Comparison of ENCODE assay signal across 26 cellular contexts in genomic region chr4:183961772-183962171, GRCh38. TPM values are rescaled to one million over a fixed set of nuclear protein-coding genes. Genes with fewer than 3 reads are reported as not detected.
DNase-seq lines count a peak whose midpoint lies in the region; ATAC-seq and TF ChIP-seq lines count a peak whose summit lies in the region.
"Had no signal": no experiment of that assay in that cellular context is flagged by ENCODE, and none has a peak within 500 bp of the region (broad histone marks: within the 10 kb centered on the region; RNA-seq: fewer than 3 reads in every experiment).

No MANE protein-coding gene starts in this region.

- no peaks in the 10 kb centered on the region for H3K27me3 Mint-ChIP-seq in brain

- H3K4me3 ChIP-seq in Jurkat, Clone E6-1 (ENCODE audit: low read length): no peak overlapping the region
- H3K4me3 ChIP-seq in neural cell (ENCODE audit: low read length): peak overlapping the region; percentile 59
- H3K4me3 ChIP-seq: transverse colon had no signal

- no peak for TF ChIP-seq RAD21 in neural cell (conservative IDR thresholded peaks at IDR 0.05)

- no peak overlapping the region for H3K27ac Mint-ChIP-seq in brain
- H3K27ac Mint-ChIP-seq: activated CD4-positive, alpha-beta T cell treated with anti-CD3 and anti-CD28 coated beads, Interleukin-2, amount 10 ng/mL, durations not matched to agents 24 days and 14 days; CD4-positive, CD25-positive, alpha-beta regulatory T cell; IgD-negative memory B cell; memory B cell; naive B cell; stimulated activated naive CD8-positive, alpha-beta T cell treated with anti-CD3 and anti-CD28 coated beads, Interleukin-15, Interleukin-2, amounts not matched to agents 100 ng/mL and 50 ng/mL, for 24 hours; T-helper 2 cell treated with Interferon-gamma antibody and Interleukin-4, amounts not matched to agents 5 μg/mL and 100 μg/mL, for 36 hours had no signal

- no peaks in the 10 kb centered on the region for H3K27me3 ChIP-seq in neural cell (ENCODE audit: insufficient read depth, low read depth, low read length)
- H3K27me3 ChIP-seq: transverse colon had no signal

- H3K79me2 ChIP-seq in neural cell (replicated peaks; ENCODE audit: insufficient read depth, low read length): peaks cover 77% of the 10 kb centered on the region

- peak overlapping the region; percentile 29 for H3K4me2 ChIP-seq in neural cell (ENCODE audit: low read length)

- TF ChIP-seq CTCF in brain (conservative IDR thresholded peaks at IDR 0.05) (no peak), neural cell (IDR thresholded peaks at IDR 0.05; ENCODE audit: poor library complexity, severe bottlenecking) (no peak)

- no peaks in the 10 kb centered on the region for H3K36me3 ChIP-seq in neural cell (ENCODE audit: insufficient read depth, low read length)
- H3K36me3 ChIP-seq: transverse colon had no signal

- H3K9ac ChIP-seq in neural cell (ENCODE audit: low read length): peak overlapping the region; percentile 72

- H3K9me3 ChIP-seq in neural cell (ENCODE audit: low read length): no peaks in the 10 kb centered on the region
- H3K9me3 ChIP-seq: psoas muscle, transverse colon had no signal

- H2AFZ ChIP-seq in neural cell (ENCODE audit: low read depth, low read length): no peak overlapping the region

- peak overlapping the region; percentile 96 for H3K27ac ChIP-seq in neural cell (ENCODE audit: low read length)
- H3K27ac ChIP-seq: psoas muscle, transverse colon had no signal

- no peaks in the 10 kb centered on the region for H4K20me1 ChIP-seq in neural cell (ENCODE audit: insufficient read depth)

- H3K36me3 Mint-ChIP-seq in brain: peaks cover 23% of the 10 kb centered on the region
- H3K36me3 Mint-ChIP-seq: CD4-positive, CD25-positive, alpha-beta regulatory T cell; IgD-negative memory B cell; memory B cell; naive B cell had no signal

- peak overlapping the region in 3 of 5 experiments; percentile 20 to 76 (median 47) for H3K4me3 Mint-ChIP-seq in brain
- H3K4me3 Mint-ChIP-seq: activated CD4-positive, alpha-beta T cell treated with anti-CD3 and anti-CD28 coated beads, Interleukin-2, amount 10 ng/mL, durations not matched to agents 24 days and 14 days; CD4-positive, CD25-positive, alpha-beta regulatory T cell; central memory CD8-positive, alpha-beta T cell; IgD-negative memory B cell; memory B cell; naive B cell; stimulated activated naive CD8-positive, alpha-beta T cell treated with anti-CD3 and anti-CD28 coated beads, Interleukin-15, Interleukin-2, amounts not matched to agents 100 ng/mL and 50 ng/mL, for 24 hours; T-helper 2 cell treated with Interferon-gamma antibody and Interleukin-4, amounts not matched to agents 5 μg/mL and 100 μg/mL, for 36 hours had no signal

- H3K9me3 Mint-ChIP-seq in brain: peaks cover 0 to 6% (median 4%) of the 10 kb centered on the region in 5 experiments
- H3K9me3 Mint-ChIP-seq: activated CD4-positive, alpha-beta T cell treated with anti-CD3 and anti-CD28 coated beads, Interleukin-2, amount 10 ng/mL, durations not matched to agents 24 days and 14 days; CD4-positive, CD25-positive, alpha-beta regulatory T cell; central memory CD8-positive, alpha-beta T cell; memory B cell; stimulated activated naive CD8-positive, alpha-beta T cell treated with anti-CD3 and anti-CD28 coated beads, Interleukin-15, Interleukin-2, amounts not matched to agents 100 ng/mL and 50 ng/mL, for 24 hours; T-helper 2 cell treated with Interferon-gamma antibody and Interleukin-4, amounts not matched to agents 5 μg/mL and 100 μg/mL, for 36 hours had no signal

- no peak for TF ChIP-seq EP300 in neural cell (conservative IDR thresholded peaks at IDR 0.05; ENCODE audit: poor library complexity, severe bottlenecking)

- peaks cover 25% of the 10 kb centered on the region for H3K4me1 Mint-ChIP-seq in brain
- H3K4me1 Mint-ChIP-seq: activated CD4-positive, alpha-beta T cell treated with anti-CD3 and anti-CD28 coated beads, Interleukin-2, amount 10 ng/mL, durations not matched to agents 24 days and 14 days; CD4-positive, CD25-positive, alpha-beta regulatory T cell; central memory CD8-positive, alpha-beta T cell; IgD-negative memory B cell; memory B cell; naive B cell had no signal

- H3F3A ChIP-seq in neural cell (ENCODE audit: insufficient read depth, low read length, poor library complexity, severe bottlenecking): peaks cover 6% of the 10 kb centered on the region

- no peak for ATAC-seq in GM21381 (IDR thresholded peaks at IDR 0.05; ENCODE audit: unreplicated experiment)

- DNase-seq in NCI-H1417 (lab: John Stamatoyannopoulos, UW) (peak; percentile 15 to 82 (median 38)), NCI-H1417 treated with DMSO at 0.1 percent for 48 hours (lab: John Stamatoyannopoulos, UW) (no peak), mucosa of gallbladder (ENCODE audit: low spot score) (no peak)
- DNase-seq in Jurkat, Clone E6-1 (ENCODE audit: low read depth, low spot score): peak; percentile 45
- no peak for DNase-seq in effector CD4-positive, alpha-beta T cell
- DNase-seq: activated CD4-positive, alpha-beta T cell treated with anti-CD3 and anti-CD28 coated beads, Interleukin-2, amount 10 ng/mL, durations not matched to agents 24 days and 14 days; activated gamma-delta T cell; activated T-cell treated with anti-CD3 and anti-CD28 coated beads, Interleukin-2, amount 50 U/mL, for 1 hour; CD4-positive, CD25-positive, alpha-beta regulatory T cell; dermis blood vessel endothelial cell; DMS 273 treated with DMSO at 0.1 percent for 48 hours; naive B cell; NCI-H1436; NCI-H2081 treated with DMSO at 0.1 percent for 48 hours; NCI-H510A treated with DMSO at 0.1 percent for 48 hours; psoas muscle had no signal

- H3K9me2 ChIP-seq in neural cell (ENCODE audit: insufficient read depth, low read length): no peaks in the 10 kb centered on the region

TF ChIP-seq in neural cell, 6 proteins besides CTCF, POLR2A, EP300 and RAD21:
- no peak for TF ChIP-seq MXI1 (conservative IDR thresholded peaks at IDR 0.05; ENCODE audit: poor library complexity, severe bottlenecking)
- TF ChIP-seq POLR2AphosphoS5 (IDR thresholded peaks at IDR 0.05): no peak
- no peak for TF ChIP-seq EZH2 (IDR thresholded peaks at IDR 0.05; ENCODE audit: borderline replicate concordance, insufficient read depth, low read length, poor library complexity, severe bottlenecking)
- no peak for TF ChIP-seq REST (IDR thresholded peaks at IDR 0.05; ENCODE audit: borderline replicate concordance)
- no peak for TF ChIP-seq TAF1 (IDR thresholded peaks at IDR 0.05; ENCODE audit: low read depth)
- no peak for TF ChIP-seq SMC3 (conservative IDR thresholded peaks at IDR 0.05; ENCODE audit: poor library complexity)
TF ChIP-seq in neural cell: peak in this region for 0.

RNA-seq across cellular contexts. Expression of gene STOX2, which starts 56.7 kb away (rescaled TPM):
- 4.4 TPM for polyA plus RNA-seq in Jurkat, Clone E6-1 (2012; ENCODE audit: insufficient read depth, insufficient read length)
- polyA plus RNA-seq in brain (ENCODE audit: insufficient read depth, low read depth, low replicate concordance): 3.9 TPM
- 26.1 and 28.5 TPM in 2 replicates for polyA plus RNA-seq in neural cell
- polyA minus RNA-seq in neural cell: 76.7 and 91.8 TPM in 2 replicates
- 6.6 TPM for total RNA-seq in mucosa of gallbladder
- total RNA-seq: activated CD4-positive, alpha-beta T cell treated with anti-CD3 and anti-CD28 coated beads, Interleukin-2, amount 10 ng/mL, durations not matched to agents 24 days and 14 days; activated CD8-positive, alpha-beta memory T cell treated with anti-CD3 and anti-CD28 coated beads for 36 hours; CD4-positive, CD25-positive, alpha-beta regulatory T cell had no signal
- polyA plus RNA-seq: CD4-positive, CD25-positive, alpha-beta regulatory T cell; IgD-negative memory B cell had no signal

Comparison
In these comparisons a context has a peak if more than half of its experiments do, and no peak if none do; other contexts are left out.
1. DNase-seq: peak in NCI-H1417 (3 of 3) and Jurkat, Clone E6-1 (single experiment); none in NCI-H1417 treated with DMSO at 0.1 percent for 48 hours (single experiment), effector CD4-positive, alpha-beta T cell (single experiment) and mucosa of gallbladder (single experiment).